11 cellular contexts compared by ENCODE assay signal in genomic region chr3:21551019-21551418, GRCh38.
DNase-seq lines count a peak whose midpoint lies in the region; ATAC-seq and TF ChIP-seq lines count a peak whose summit lies in the region.
"Had no signal": no experiment of that assay in that cellular context is flagged by ENCODE, and none has a peak within 500 bp of the region (broad histone marks: within the 10 kb centered on the region; RNA-seq: fewer than 3 reads in every experiment).

No MANE protein-coding gene starts in this region.

- H4K20me1 ChIP-seq in GM23338 (replicated peaks; ENCODE audit: insufficient read depth) = no peaks in the 10 kb centered on the region

- H3F3A ChIP-seq in GM23338 (replicated peaks; ENCODE audit: low read depth) = no peaks in the 10 kb centered on the region

- TF ChIP-seq CTCF in GM23338 (conservative IDR thresholded peaks at IDR 0.05; ENCODE audit: low read depth in 2 of 2) (peak in 1 of 2 experiments; percentile 61; a peak in 2 of 4 replicates), nephron progenitor cell (IDR thresholded peaks at IDR 0.05) (no peak)

- H3K27me3 Mint-ChIP-seq in GM23338 (ENCODE audit: insufficient read depth, low read depth, poor library complexity) (no peaks in the 10 kb centered on the region), nephron progenitor cell (ENCODE audit: low read depth, poor library complexity) (peaks cover 3% of the 10 kb centered on the region)
- H3K27me3 Mint-ChIP-seq: activated naive CD8-positive, alpha-beta T cell treated with anti-CD3 and anti-CD28 coated beads for 36 hours had no signal

- no peak overlapping the region for H3K4me3 ChIP-seq in GM23338

- no peaks in the 10 kb centered on the region for H3K27me3 ChIP-seq in GM23338 (ENCODE audit: insufficient read depth)
- H3K27me3 ChIP-seq: BE2C had no signal

- H3K9me3 Mint-ChIP-seq in GM23338 (no peaks in the 10 kb centered on the region), nephron progenitor cell (peaks cover under 1% of the 10 kb centered on the region)
- H3K9me3 Mint-ChIP-seq: activated naive CD8-positive, alpha-beta T cell treated with anti-CD3 and anti-CD28 coated beads for 36 hours had no signal

- H3K36me3 Mint-ChIP-seq in GM23338 (ENCODE audit: low read depth) (0 out of 3 replicates have a peak, but pooled peaks cover 2% of the 10 kb centered on the region), nephron progenitor cell (ENCODE audit: low read depth) (no peaks in the 10 kb centered on the region)
- H3K36me3 Mint-ChIP-seq: activated naive CD8-positive, alpha-beta T cell treated with anti-CD3 and anti-CD28 coated beads for 36 hours had no signal

- no peak overlapping the region for H3K4me2 ChIP-seq in GM23338

- no peak overlapping the region for H2AFZ ChIP-seq in GM23338

- H3K27ac Mint-ChIP-seq in GM23338 = peak overlapping the region; percentile 33; the same call in 1 of the 2 replicates
- no peak overlapping the region for H3K27ac Mint-ChIP-seq in nephron progenitor cell
- H3K27ac Mint-ChIP-seq: activated naive CD8-positive, alpha-beta T cell treated with anti-CD3 and anti-CD28 coated beads for 36 hours had no signal

- H3K9me2 ChIP-seq in GM23338 (ENCODE audit: insufficient read depth) = 0 out of 2 replicates have a peak, but pooled peaks cover 3% of the 10 kb centered on the region

- peaks cover 4% of the 10 kb centered on the region; the same call in 1 of the 2 replicates for H3K36me3 ChIP-seq in GM23338 (ENCODE audit: insufficient read depth)
- H3K36me3 ChIP-seq: BE2C had no signal

- no peak overlapping the region for H3K27ac ChIP-seq in GM23338 (ENCODE audit: low read depth)

- in situ Hi-C loops in SK-MEL-5 (cut with HindIII; ENCODE audit: low pct_unique_long_range_greater_than_20kb, low sequenced_read_pairs) = no loop called here

- no peak overlapping the region for H3K4me3 Mint-ChIP-seq in GM23338
- H3K4me3 Mint-ChIP-seq in nephron progenitor cell = no peak overlapping the region
- H3K4me3 Mint-ChIP-seq: activated naive CD8-positive, alpha-beta T cell treated with anti-CD3 and anti-CD28 coated beads for 36 hours had no signal

- ATAC-seq in GM23338 = no peak; the same call in 2 of the 3 replicates

- peaks cover 7% of the 10 kb centered on the region for H3K4me1 Mint-ChIP-seq in GM23338
- no peaks in the 10 kb centered on the region for H3K4me1 Mint-ChIP-seq in nephron progenitor cell
- H3K4me1 Mint-ChIP-seq: activated naive CD8-positive, alpha-beta T cell treated with anti-CD3 and anti-CD28 coated beads for 36 hours had no signal

- 0 out of 2 replicates have a peak, but pooled peaks cover 5% of the 10 kb centered on the region for H3K4me1 ChIP-seq in GM23338 (ENCODE audit: insufficient read depth)
- H3K4me1 ChIP-seq: BE2C had no signal

- peak; percentile 57 for DNase-seq in A172 (ENCODE audit: low spot score)
- DNase-seq in GM23338 (ENCODE audit: low spot score) = peak; percentile 28
- DNase-seq in SK-MEL-5 (ENCODE audit: low read depth, low spot score) = peak; percentile 48
- DNase-seq in fibroblast of peridontal ligament (ENCODE audit: extremely low read depth) = peak; percentile 24
- no peak for DNase-seq in NCI-H1417 treated with DMSO at 0.1 percent for 48 hours (lab: John Stamatoyannopoulos, UW)
- no peak for DNase-seq in nephron progenitor cell
- no peak for DNase-seq in middle frontal gyrus (ENCODE audit: extremely low spot score, low spot score)
- DNase-seq in COLO829 (ENCODE audit: low spot score) = no peak
- DNase-seq: activated naive CD8-positive, alpha-beta T cell treated with anti-CD3 and anti-CD28 coated beads for 36 hours; BE2C; NCI-H1930 had no signal

- H3K79me2 ChIP-seq in GM23338 (replicated peaks; ENCODE audit: insufficient read depth) = peaks cover 19% of the 10 kb centered on the region; the same call in 1 of the 2 replicates

TF ChIP-seq in GM23338, 12 proteins besides CTCF, POLR2A, EP300 and RAD21 (continues in another document):
- no peak for TF ChIP-seq EZH2phosphoT487 (IDR thresholded peaks at IDR 0.05; ENCODE audit: unreplicated experiment)
- TF ChIP-seq ETS1 (IDR thresholded peaks at IDR 0.05) = no peak
- TF ChIP-seq REST (IDR thresholded peaks at IDR 0.05; ENCODE audit: unreplicated experiment) = no peak
- no peak for TF ChIP-seq STAT1 (IDR thresholded peaks at IDR 0.05; ENCODE audit: unreplicated experiment)
- TF ChIP-seq CREB1 (CRISPR knock-in tag; IDR thresholded peaks at IDR 0.05; ENCODE audit: low read depth) = no peak
- TF ChIP-seq EZH2 (IDR thresholded peaks at IDR 0.05; ENCODE audit: low read depth, unreplicated experiment) = no peak
- TF ChIP-seq NANOG (IDR thresholded peaks at IDR 0.05; ENCODE audit: borderline replicate concordance) = no peak
- TF ChIP-seq ZNF331 (CRISPR knock-in tag; IDR thresholded peaks at IDR 0.05; ENCODE audit: low read depth) = no peak
- TF ChIP-seq ZNF114 (CRISPR knock-in tag; IDR thresholded peaks at IDR 0.05) = no peak

Comparison
In these comparisons a context has a peak if more than half of its experiments do, and no peak if none do; other contexts are left out.
1. DNase-seq: peak in A172 (single experiment), GM23338 (single experiment), SK-MEL-5 (single experiment) and fibroblast of peridontal ligament (single experiment); none in NCI-H1417 treated with DMSO at 0.1 percent for 48 hours (single experiment), nephron progenitor cell (single experiment), middle frontal gyrus (single experiment) and COLO829 (single experiment).